Comparison of ENCODE assay signal across 16 cellular contexts in genomic region chr2:216758431-216759155, GRCh38.
"Had no signal": no experiment of that assay in that cellular context is flagged by ENCODE, and none has a peak within 500 bp of the region (broad histone marks: within the 10 kb centered on the region; RNA-seq: fewer than 3 reads in every experiment).

No MANE protein-coding gene starts in this region.

- H3K36me3 ChIP-seq: ascending aorta, gastrocnemius medialis, heart left ventricle, ovary, suprapubic skin had no signal

- H3K4me3 Mint-ChIP-seq: activated naive CD4-positive, alpha-beta T cell treated with anti-CD3 and anti-CD28 coated beads for 36 hours; activated T-helper 17 cell treated with anti-CD3 and anti-CD28 coated beads, Interleukin-2, amount 50 U/mL, for 72 hours; dendritic cell treated with granulocyte-macrophage colony-stimulating factor and Interleukin-4, amounts not matched to agents 40 ng/mL and 50 ng/mL, for 4 days; immature natural killer cell; T-cell had no signal

- H3K27ac Mint-ChIP-seq: activated naive CD4-positive, alpha-beta T cell treated with anti-CD3 and anti-CD28 coated beads for 36 hours; activated T-helper 17 cell treated with anti-CD3 and anti-CD28 coated beads, Interleukin-2, amount 50 U/mL, for 72 hours; dendritic cell treated with granulocyte-macrophage colony-stimulating factor and Interleukin-4, amounts not matched to agents 40 ng/mL and 50 ng/mL, for 4 days; immature natural killer cell; T-cell had no signal

- DNase-seq: activated CD4-positive, alpha-beta T cell treated with anti-CD3 and anti-CD28 coated beads for 1 hour; activated CD4-positive, alpha-beta T cell treated with anti-CD3 and anti-CD28 coated beads, Interleukin-2, amount 50 U/mL, for 4 hours; activated naive CD4-positive, alpha-beta T cell treated with anti-CD3 and anti-CD28 coated beads for 36 hours; gastrocnemius medialis; heart left ventricle; immature natural killer cell; mesendoderm; ovary; stimulated activated CD4-positive, alpha-beta T cell treated with anti-CD3 and anti-CD28 coated beads, Interleukin-4, amount 100 ng/mL, for 24 hours; stimulated activated naive CD4-positive, alpha-beta T cell; T-cell; T-helper 9 cell had no signal

- H3K9me3 Mint-ChIP-seq: activated naive CD4-positive, alpha-beta T cell treated with anti-CD3 and anti-CD28 coated beads for 36 hours; activated T-helper 17 cell treated with anti-CD3 and anti-CD28 coated beads, Interleukin-2, amount 50 U/mL, for 72 hours; dendritic cell treated with granulocyte-macrophage colony-stimulating factor and Interleukin-4, amounts not matched to agents 40 ng/mL and 50 ng/mL, for 4 days; immature natural killer cell; T-cell had no signal

- H3K4me3 ChIP-seq: ascending aorta, gastrocnemius medialis, heart left ventricle, ovary, suprapubic skin had no signal

- H3K9me3 ChIP-seq: ascending aorta, gastrocnemius medialis, heart left ventricle, ovary, suprapubic skin had no signal

- H3K36me3 Mint-ChIP-seq: T-cell had no signal

- ATAC-seq: activated T-helper 17 cell treated with anti-CD3 and anti-CD28 coated beads, Interleukin-2, amount 50 U/mL, for 72 hours; gastrocnemius medialis; heart left ventricle; T-cell had no signal

- H3K4me1 ChIP-seq: ascending aorta had no signal

- H3K27me3 Mint-ChIP-seq: dendritic cell treated with granulocyte-macrophage colony-stimulating factor and Interleukin-4, amounts not matched to agents 40 ng/mL and 50 ng/mL, for 4 days had no signal

- H3K27ac ChIP-seq: ascending aorta, gastrocnemius medialis, ovary, suprapubic skin had no signal

- H3K27me3 ChIP-seq: ascending aorta, gastrocnemius medialis, heart left ventricle, ovary, suprapubic skin had no signal

- H3K4me1 Mint-ChIP-seq: activated T-helper 17 cell treated with anti-CD3 and anti-CD28 coated beads, Interleukin-2, amount 50 U/mL, for 72 hours; T-cell had no signal
